In genomic region chr12:57800965-57801364, GRCh38 we compare ENCODE assay signal across 24 cellular contexts.
"Had no signal": no experiment of that assay in that cellular context is flagged by ENCODE, and none has a peak within 500 bp of the region (broad histone marks: within the 10 kb centered on the region; RNA-seq: fewer than 3 reads in every experiment).

No MANE protein-coding gene starts in this region.

- H3K4me3 Mint-ChIP-seq: effector memory CD8-positive, alpha-beta T cell; naive thymus-derived CD4-positive, alpha-beta T cell; nephron; neural progenitor cell had no signal

- H3K27me3 Mint-ChIP-seq: effector memory CD8-positive, alpha-beta T cell; naive thymus-derived CD4-positive, alpha-beta T cell; progenitor cell of endocrine pancreas had no signal

- H3K4me1 Mint-ChIP-seq: nephron, neural progenitor cell had no signal

- ATAC-seq: effector memory CD8-positive, alpha-beta T cell; heart right ventricle; left cardiac atrium; left lung; naive thymus-derived CD4-positive, alpha-beta T cell; right lobe of liver; stimulated activated naive CD8-positive, alpha-beta T cell treated with anti-CD3 and anti-CD28 coated beads, Interleukin-15, Interleukin-2, amounts not matched to agents 100 U/mL and 50 U/mL, for 24 hours; upper lobe of right lung had no signal

- H3K9me3 Mint-ChIP-seq: effector memory CD8-positive, alpha-beta T cell; naive thymus-derived CD4-positive, alpha-beta T cell; nephron; neural progenitor cell had no signal

- DNase-seq: cortex of kidney; effector memory CD8-positive, alpha-beta T cell; erythroblast; esophagus squamous epithelium; foreskin melanocyte; glutamatergic neuron; heart right ventricle; hippocampal formation; left cardiac atrium; left lung; mesendoderm; midbrain; naive thymus-derived CD4-positive, alpha-beta T cell; right lobe of liver; small intestine; stimulated activated CD4-positive, alpha-beta T cell treated with anti-CD3 and anti-CD28 coated beads, Interleukin-15, amount 100 ng/mL, for 24 hours; stimulated activated CD4-positive, alpha-beta T cell treated with anti-CD3 and anti-CD28 coated beads, Interleukin-2, amount 100 ng/mL, for 48 hours; stimulated activated naive CD8-positive, alpha-beta T cell treated with anti-CD3 and anti-CD28 coated beads, Interleukin-15, Interleukin-2, amounts not matched to agents 100 U/mL and 50 U/mL, for 24 hours; transverse colon; upper lobe of right lung; uterus had no signal

- H3K27ac Mint-ChIP-seq: nephron, neural progenitor cell, progenitor cell of endocrine pancreas had no signal
